Comparison of ENCODE assay signal across 9 cellular contexts in genomic region chr20:31869673-31869941, GRCh38. TPM values are rescaled to one million over a fixed set of nuclear protein-coding genes. Genes with fewer than 3 reads are reported as not detected.
DNase-seq lines count a peak whose midpoint lies in the region; ATAC-seq, FAIRE-seq and TF ChIP-seq lines count a peak whose summit lies in the region.
"Had no signal": no experiment of that assay in that cellular context is flagged by ENCODE, and none has a peak within 500 bp of the region (broad histone marks: within the 10 kb centered on the region; RNA-seq: fewer than 3 reads in every experiment).

No MANE protein-coding gene starts in this region.

- no peak for TF ChIP-seq CTCF in GM12878 (IDR thresholded peaks at IDR 0.05 in 2 of 3, conservative IDR thresholded peaks at IDR 0.05 in 1 of 3; ENCODE audit: control insufficient read depth in 2 of 3, extremely low read depth in 1 of 3, insufficient read depth in 1 of 3, low read depth in 3 of 3, low read length in 3 of 3)
- no peak for TF ChIP-seq CTCF in lower lobe of right lung (IDR thresholded peaks at IDR 0.05)

- TF ChIP-seq EP300 in GM12878 (IDR thresholded peaks at IDR 0.05; ENCODE audit: borderline replicate concordance in 1 of 2, control insufficient read depth in 1 of 2, low read depth in 2 of 2, low read length in 2 of 2): no peak

- peaks cover 8% of the 10 kb centered on the region for H3K4me1 Mint-ChIP-seq in T-helper 2 cell treated with Interferon-gamma antibody and Interleukin-4, amounts not matched to agents 5 μg/mL and 100 μg/mL, for 36 hours (ENCODE audit: low read depth)

- RAD21 ChIA-PET in GM12878 (lab: Charles Lee; ENCODE audit: unreplicated experiment): interaction anchor here (1.1 to 3.6 kb wide), 3 partner anchors 11 to 82 kb away, joined by 3 to 26 read pairs (median 6); partner anchors contain the start of gene PDRG1

- H3K27me3 ChIP-seq in GM12878 (replicated peaks in 1 of 2; ENCODE audit: control insufficient read depth in 2 of 2, insufficient read depth in 2 of 2, low read length in 1 of 2): peaks cover 6 to 13% of the 10 kb centered on the region in 2 experiments
- H3K27me3 ChIP-seq in lower lobe of right lung (ENCODE audit: low read depth): peaks cover 18% of the 10 kb centered on the region

- peak overlapping the region; percentile 74 for H3K4me3 Mint-ChIP-seq in T-helper 2 cell treated with Interferon-gamma antibody and Interleukin-4, amounts not matched to agents 5 μg/mL and 100 μg/mL, for 36 hours

- no peaks in the 10 kb centered on the region for H3K9me3 Mint-ChIP-seq in T-helper 2 cell treated with Interferon-gamma antibody and Interleukin-4, amounts not matched to agents 5 μg/mL and 100 μg/mL, for 36 hours

- no peaks in the 10 kb centered on the region for H3K36me3 Mint-ChIP-seq in T-helper 2 cell treated with Interferon-gamma antibody and Interleukin-4, amounts not matched to agents 5 μg/mL and 100 μg/mL, for 36 hours (ENCODE audit: low read depth)

- WGBS in GM12878 (ENCODE audit: insufficient coverage, insufficient replicate concordance, low lambda C conversion rate, missing lambda C conversion rate): no CpG with 5 or more reads among the region's 1 CpG

- intact Hi-C loops in GM12878 (cut with micrococcal nuclease; ENCODE audit: unreplicated experiment) (no loop called here), lower lobe of right lung (cut with DNase I) (no loop called here)

- H3K4me2 ChIP-seq in GM12878 (ENCODE audit: control insufficient read depth, insufficient read depth): peak overlapping the region; percentile 69

- H4K20me1 ChIP-seq in GM12878 (ENCODE audit: control insufficient read depth, insufficient read depth): no peaks in the 10 kb centered on the region

- H2AFZ ChIP-seq in GM12878 (ENCODE audit: control insufficient read depth, low read depth, low read length): peak overlapping the region; percentile 50; the same call in 1 of the 2 replicates

- no peak for FAIRE-seq in GM12878 (lab: Jason Lieb, UNC)
- FAIRE-seq: A204.1 had no signal

- H3K79me2 ChIP-seq in GM12878 (ENCODE audit: control insufficient read depth, insufficient read depth, low read length): no peaks in the 10 kb centered on the region

- in situ Hi-C loops in GM12878 (cut with MboI): no loop called here

- TF ChIP-seq RAD21 in GM12878 (IDR thresholded peaks at IDR 0.05; ENCODE audit: insufficient read depth, low read depth, low read length): no peak

- H3K36me3 ChIP-seq in GM12878 (ENCODE audit: control insufficient read depth in 2 of 2, insufficient read depth in 2 of 2, low read length in 1 of 2): no peaks in the 10 kb centered on the region
- H3K36me3 ChIP-seq in lower lobe of right lung: no peaks in the 10 kb centered on the region

- DNase-seq in T-helper 2 cell treated with Interferon-gamma antibody and Interleukin-4, amounts not matched to agents 5 μg/mL and 100 μg/mL, for 36 hours (ENCODE audit: low spot score): no peak
- DNase-seq in T-helper 2 cell: no peak
- DNase-seq in GM12878 (ENCODE audit: low read depth, low spot score): no peak
- DNase-seq in lower lobe of right lung: no peak
- DNase-seq in NCI-H345 (lab: John Stamatoyannopoulos, UW): no peak
- DNase-seq in foreskin melanocyte: no peak

- SMC1A ChIA-PET in GM12878 (lab: Charles Lee; ENCODE audit: uncharacterized antibody, unreplicated experiment): interaction anchor here (2.0 to 4.2 kb wide), 6 partner anchors 26 to 162 kb away, joined by 4 to 16 read pairs (median 12); partner anchors contain the start of gene PDRG1

- TF ChIP-seq POLR2A in GM12878 (IDR thresholded peaks at IDR 0.05; ENCODE audit: low read depth, low read length): no peak

- no peak overlapping the region for H3K27ac Mint-ChIP-seq in T-helper 2 cell treated with Interferon-gamma antibody and Interleukin-4, amounts not matched to agents 5 μg/mL and 100 μg/mL, for 36 hours

- POLR2A ChIA-PET in GM12878 (lab: Charles Lee): interaction anchor here (1.2 to 6.1 kb wide), 5 partner anchors 10 to 81 kb away, joined by 3 to 31 read pairs (median 6); no protein-coding TSS in a partner anchor

- H3K27ac ChIP-seq in GM12878 (ENCODE audit: control insufficient read depth, insufficient read depth): no peak overlapping the region
- no peak overlapping the region for H3K27ac ChIP-seq in lower lobe of right lung
- H3K27ac ChIP-seq in temporal lobe (ENCODE audit: low read depth, low read length): peak overlapping the region; percentile 50

- H3K9me3 ChIP-seq in GM12878 (replicated peaks; ENCODE audit: control insufficient read depth, insufficient read depth, low read length) (no peaks in the 10 kb centered on the region), lower lobe of right lung (no peaks in the 10 kb centered on the region)

- H3K4me3 ChIP-seq in GM12878: no peak overlapping the region
- H3K4me3 ChIP-seq in lower lobe of right lung: peak overlapping the region; percentile 70

- no TSS peak for BruUV-seq in GM12878 (replicated peaks; lab: Mats Ljungman, UMichigan)

- H3K4me1 ChIP-seq in GM12878 (ENCODE audit: control insufficient read depth, insufficient read depth, low read length): peaks cover 13% of the 10 kb centered on the region
- peaks cover 17% of the 10 kb centered on the region for H3K4me1 ChIP-seq in lower lobe of right lung

- H3K9ac ChIP-seq in GM12878 (ENCODE audit: control insufficient read depth, insufficient read depth, low read length): no peak overlapping the region

- H3K27me3 Mint-ChIP-seq in T-helper 2 cell treated with Interferon-gamma antibody and Interleukin-4, amounts not matched to agents 5 μg/mL and 100 μg/mL, for 36 hours (ENCODE audit: low read depth): peaks cover 52% of the 10 kb centered on the region

- ATAC-seq in GM12878 (no peak), lower lobe of right lung (peak in 1 of 2 donors; percentile 6), GM19463 (IDR thresholded peaks at IDR 0.05; ENCODE audit: unreplicated experiment) (no peak)

- CTCF ChIA-PET in GM12878 (lab: Yijun Ruan, JAX): interaction anchor here (1.2 to 3.3 kb wide), 4 partner anchors 16 to 53 kb away, joined by 3 to 22 read pairs (median 4); no protein-coding TSS in a partner anchor

RNA-seq across cellular contexts. Expression of gene DUSP15, which starts 0.7 kb away (rescaled TPM):
- total RNA-seq in GM12878 (2013; cell fraction: nucleolus; rRNA removed): 2.3 TPM in 2 replicates
- 1.4 and 3.0 TPM in 2 replicates for total RNA-seq in GM12878 (2014; rRNA removed)
- total RNA-seq in GM12878 (2014; rRNA removed; fragmentation: Illumina TruSeq; extraction: Trizol): 0.67 and 0.83 TPM in 2 replicates
- total RNA-seq in GM12878 (2021): 2.5 and 3.2 TPM in 2 replicates
- 0.35 TPM for polyA plus RNA-seq in GM12878 (2011; ENCODE audit: low read depth)
- polyA plus RNA-seq in GM12878 (2011; rRNA removed): 0.89 and 1.8 TPM in 2 replicates
- polyA plus RNA-seq in GM12878 (2011; cell fraction: cytosol; rRNA removed): 2.3 and 3.7 TPM in 2 replicates
- 2.5 and 3.0 TPM in 2 replicates for polyA plus RNA-seq in GM12878 (2011; cell fraction: nucleus; rRNA removed)
- polyA plus RNA-seq in GM12878 (2012): 0.72 and 0.93 TPM in 2 replicates
- 0.22 TPM in 1 of 2 replicates, not detected in the other for polyA plus RNA-seq in GM12878 (2014; fragmentation: Illumina TruSeq; extraction: Trizol)
- under 1 TPM in 1 of 2 experiments, not detected in 1; 0.06 TPM for polyA plus RNA-seq in GM12878 (2014; fragmentation: Nextera tagmentation; extraction: Ambion mirVana)
- 2.4 and 3.0 TPM in 2 replicates for polyA plus RNA-seq in GM12878 (2014; rRNA removed)
- polyA plus RNA-seq in GM12878 (2016; fragmentation: Nextera tagmentation; extraction: Ambion mirVana): under 1 TPM; 0.16 to 0.33 TPM
- 0.88 and 1.6 TPM in 2 replicates for polyA minus RNA-seq in GM12878 (2011; rRNA and poly(A)+ RNA removed)
- not detected in 2 replicates for polyA minus RNA-seq in GM12878 (2011; cell fraction: cytosol; rRNA and poly(A)+ RNA removed)
- polyA minus RNA-seq in GM12878 (2011; cell fraction: nucleus; rRNA and poly(A)+ RNA removed): 1.2 and 1.5 TPM in 2 replicates
- total RNA-seq in lower lobe of right lung: 0.80 TPM
- 4.4 TPM for total RNA-seq in temporal lobe

RNA-seq across cellular contexts. Expression of gene TTLL9, which starts 0.8 kb away (rescaled TPM):
- total RNA-seq in GM12878 (2013; cell fraction: nucleolus; rRNA removed): 2.4 and 3.1 TPM in 2 replicates
- total RNA-seq in GM12878 (2014; rRNA removed) (0.17 TPM in 1 of 2 replicates, not detected in the other), GM12878 (2014; rRNA removed; fragmentation: Illumina TruSeq; extraction: Trizol) (0.04 and 0.09 TPM in 2 replicates), GM12878 (2021) (0.08 and 0.21 TPM in 2 replicates), lower lobe of right lung (5.9 TPM), temporal lobe (3.7 TPM)
- polyA plus RNA-seq in GM12878 (2011; ENCODE audit: low read depth): 0.10 TPM
- polyA plus RNA-seq in GM12878 (2011; rRNA removed) (0.62 and 0.77 TPM in 2 replicates), GM12878 (2014; fragmentation: Illumina TruSeq; extraction: Trizol) (0.14 and 0.15 TPM in 2 replicates), GM12878 (2014; fragmentation: Nextera tagmentation; extraction: Ambion mirVana) (under 1 TPM in 1 of 2 experiments, not detected in 1; 0.03 TPM), GM12878 (2014; rRNA removed) (0.14 and 0.22 TPM in 2 replicates), GM12878 (2016; fragmentation: Nextera tagmentation; extraction: Ambion mirVana) (under 1 TPM in 1 of 2 experiments, not detected in 1; 0.08 TPM)
- 0.39 and 0.45 TPM in 2 replicates for polyA plus RNA-seq in GM12878 (2011; cell fraction: cytosol; rRNA removed)
- 2.3 and 2.4 TPM in 2 replicates for polyA plus RNA-seq in GM12878 (2011; cell fraction: nucleus; rRNA removed)
- polyA plus RNA-seq in GM12878 (2012): 0.21 and 0.28 TPM in 2 replicates
- 1.1 and 1.4 TPM in 2 replicates for polyA minus RNA-seq in GM12878 (2011; rRNA and poly(A)+ RNA removed)
- polyA minus RNA-seq in GM12878 (2011; cell fraction: cytosol; rRNA and poly(A)+ RNA removed): not detected in 2 replicates
- 0.60 and 1.4 TPM in 2 replicates for polyA minus RNA-seq in GM12878 (2011; cell fraction: nucleus; rRNA and poly(A)+ RNA removed)

RNA-seq across cellular contexts. Expression of gene FOXS1, which starts 24.2 kb away (rescaled TPM):
- not detected in 2 replicates for total RNA-seq in GM12878 (2013; cell fraction: nucleolus; rRNA removed)
- total RNA-seq in GM12878 (2014; rRNA removed) (not detected in 2 replicates), GM12878 (2014; rRNA removed; fragmentation: Illumina TruSeq; extraction: Trizol) (not detected in 2 replicates), GM12878 (2021) (not detected in 2 replicates), lower lobe of right lung (1.1 TPM), temporal lobe (0.74 TPM)
- polyA plus RNA-seq in GM12878 (2011; ENCODE audit: low read depth): not detected
- polyA plus RNA-seq in GM12878 (2011; rRNA removed) (not detected in 2 replicates), GM12878 (2014; fragmentation: Illumina TruSeq; extraction: Trizol) (not detected in 2 replicates), GM12878 (2014; fragmentation: Nextera tagmentation; extraction: Ambion mirVana) (not detected), GM12878 (2014; rRNA removed) (not detected in 2 replicates), GM12878 (2016; fragmentation: Nextera tagmentation; extraction: Ambion mirVana) (not detected)
- not detected in 2 replicates for polyA plus RNA-seq in GM12878 (2011; cell fraction: cytosol; rRNA removed)
- not detected in 2 replicates for polyA plus RNA-seq in GM12878 (2011; cell fraction: nucleus; rRNA removed)
- polyA plus RNA-seq in GM12878 (2012): not detected in 2 replicates
- not detected in 2 replicates for polyA minus RNA-seq in GM12878 (2011; rRNA and poly(A)+ RNA removed)
- polyA minus RNA-seq in GM12878 (2011; cell fraction: cytosol; rRNA and poly(A)+ RNA removed): not detected in 2 replicates
- polyA minus RNA-seq in GM12878 (2011; cell fraction: nucleus; rRNA and poly(A)+ RNA removed): not detected in 2 replicates

RNA-seq across cellular contexts. Expression of gene MYLK2, which starts 50.5 kb away (rescaled TPM):
- 0.19 and 0.24 TPM in 2 replicates for total RNA-seq in GM12878 (2013; cell fraction: nucleolus; rRNA removed)
- total RNA-seq in GM12878 (2014; rRNA removed) (0.28 and 0.44 TPM in 2 replicates), GM12878 (2014; rRNA removed; fragmentation: Illumina TruSeq; extraction: Trizol) (0.18 and 0.23 TPM in 2 replicates), GM12878 (2021) (0.58 and 0.67 TPM in 2 replicates), lower lobe of right lung (not detected), temporal lobe (1.2 TPM)
- polyA plus RNA-seq in GM12878 (2011; ENCODE audit: low read depth): not detected
- polyA plus RNA-seq in GM12878 (2011; rRNA removed) (0.06 and 0.07 TPM in 2 replicates), GM12878 (2014; fragmentation: Illumina TruSeq; extraction: Trizol) (0.08 and 0.09 TPM in 2 replicates), GM12878 (2014; fragmentation: Nextera tagmentation; extraction: Ambion mirVana) (under 1 TPM in 1 of 2 experiments, not detected in 1; 0.04 TPM), GM12878 (2014; rRNA removed) (0.47 and 0.80 TPM in 2 replicates), GM12878 (2016; fragmentation: Nextera tagmentation; extraction: Ambion mirVana) (under 1 TPM; 0.15 to 0.24 TPM)
- polyA plus RNA-seq in GM12878 (2011; cell fraction: cytosol; rRNA removed): 0.03 and 0.05 TPM in 2 replicates
- 0.33 and 0.89 TPM in 2 replicates for polyA plus RNA-seq in GM12878 (2011; cell fraction: nucleus; rRNA removed)
- polyA plus RNA-seq in GM12878 (2012): 0.12 and 0.25 TPM in 2 replicates
- polyA minus RNA-seq in GM12878 (2011; rRNA and poly(A)+ RNA removed): 0.07 and 0.36 TPM in 2 replicates
- not detected in 2 replicates for polyA minus RNA-seq in GM12878 (2011; cell fraction: cytosol; rRNA and poly(A)+ RNA removed)
- polyA minus RNA-seq in GM12878 (2011; cell fraction: nucleus; rRNA and poly(A)+ RNA removed): 0.12 and 0.38 TPM in 2 replicates
